In the genomic region with DNA sequence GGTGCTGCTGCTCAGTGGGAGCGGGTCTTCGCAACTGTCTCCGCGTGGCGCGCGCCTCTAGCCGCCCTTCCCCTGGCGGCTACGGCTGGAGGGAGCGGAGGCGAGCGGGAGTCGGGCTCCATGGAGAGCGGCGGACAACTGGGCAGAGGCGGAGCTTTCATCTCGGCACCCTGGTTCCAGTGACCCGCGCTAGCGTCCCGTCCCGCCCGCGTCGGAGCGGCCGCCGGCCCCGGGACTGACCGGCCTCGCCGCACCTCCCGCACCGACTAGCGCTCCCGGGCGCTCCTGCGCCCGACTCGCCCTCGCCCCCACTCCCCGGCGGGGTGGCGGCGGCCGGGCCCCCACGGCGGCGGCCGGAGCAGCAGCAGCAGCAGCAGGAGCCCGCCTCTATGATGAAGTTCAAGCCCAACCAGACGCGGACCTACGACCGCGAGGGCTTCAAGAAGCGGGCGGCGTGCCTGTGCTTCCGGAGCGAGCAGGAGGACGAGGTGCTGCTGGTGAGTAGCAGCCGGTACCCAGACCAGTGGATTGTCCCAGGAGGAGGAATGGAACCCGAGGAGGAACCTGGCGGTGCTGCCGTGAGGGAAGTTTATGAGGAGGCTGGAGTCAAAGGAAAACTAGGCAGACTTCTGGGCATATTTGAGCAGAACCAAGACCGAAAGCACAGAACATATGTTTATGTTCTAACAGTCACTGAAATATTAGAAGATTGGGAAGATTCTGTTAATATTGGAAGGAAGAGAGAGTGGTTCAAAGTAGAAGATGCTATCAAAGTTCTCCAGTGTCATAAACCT, we compare ENCODE assay signal across 8 cellular contexts.
DNase-seq lines count a peak whose midpoint lies in the region; ATAC-seq and TF ChIP-seq lines count a peak whose summit lies in the region.
"Not testable (repeated sequence)": the region's sequence is repeated elsewhere in the genome, so short reads cannot be mapped to it uniquely, and the experiment has no call there.

No MANE protein-coding gene starts in this region.

- WGBS in right cardiac atrium: no CpG with 5 or more reads among the region's 68 CpGs

- H3K27ac ChIP-seq in right cardiac atrium (ENCODE audit: low read length): not testable (repeated sequence)

- H3K9me3 ChIP-seq in right cardiac atrium (ENCODE audit: control insufficient read depth, low read length): not testable (repeated sequence)

- ATAC-seq in GM18505 (IDR thresholded peaks at IDR 0.05; ENCODE audit: unreplicated experiment): peak; percentile 37
- peak; percentile 56 for ATAC-seq in GM19395 (IDR thresholded peaks at IDR 0.05; ENCODE audit: unreplicated experiment)
- peak; percentile 47 for ATAC-seq in GM21723 (IDR thresholded peaks at IDR 0.05; ENCODE audit: unreplicated experiment)
- ATAC-seq in HG02970 (IDR thresholded peaks at IDR 0.05; ENCODE audit: low FRiP score, unreplicated experiment): peak; percentile 37
- peak; percentile 26 for ATAC-seq in HG03457 (IDR thresholded peaks at IDR 0.05; ENCODE audit: unreplicated experiment)
- ATAC-seq in activated T-cell treated with anti-CD3 and anti-CD28 coated beads, Interleukin-2, amount 50 U/mL, for 4 hours: peak; percentile 74 to 82
- peak; percentile 84 to 88 for ATAC-seq in right cardiac atrium
- peak; percentile 84 for ATAC-seq in stimulated activated effector memory CD8-positive, alpha-beta T cell treated with anti-CD3 and anti-CD28 coated beads, Interleukin-12 subunit alpha, Interleukin-12 subunit beta, amount 100 ng/mL, for 72 hours

- not testable (repeated sequence) for H3K27ac Mint-ChIP-seq in stimulated activated effector memory CD8-positive, alpha-beta T cell treated with anti-CD3 and anti-CD28 coated beads, Interleukin-12 subunit alpha, Interleukin-12 subunit beta, amount 100 ng/mL, for 72 hours

- intact Hi-C loops in right cardiac atrium (cut with DNase I): not testable (repeated sequence)

- H3K4me1 ChIP-seq in right cardiac atrium (ENCODE audit: control insufficient read depth, insufficient read depth, low read length): not testable (repeated sequence)

- DNase-seq in activated T-cell treated with anti-CD3 and anti-CD28 coated beads, Interleukin-2, amount 50 U/mL, for 4 hours; right cardiac atrium; stimulated activated effector memory CD8-positive, alpha-beta T cell treated with anti-CD3 and anti-CD28 coated beads, Interleukin-12 subunit alpha, Interleukin-12 subunit beta, amount 100 ng/mL, for 72 hours (ENCODE audit: low spot score in 2 of 2): not testable (repeated sequence)

- not testable (repeated sequence) for H3K4me1 Mint-ChIP-seq in activated T-cell treated with anti-CD3 and anti-CD28 coated beads, Interleukin-2, amount 50 U/mL, for 4 hours (ENCODE audit: low read depth); stimulated activated effector memory CD8-positive, alpha-beta T cell treated with anti-CD3 and anti-CD28 coated beads, Interleukin-12 subunit alpha, Interleukin-12 subunit beta, amount 100 ng/mL, for 72 hours

- not testable (repeated sequence) for H3K27me3 ChIP-seq in right cardiac atrium (ENCODE audit: control insufficient read depth, insufficient read depth)

- H3K4me3 ChIP-seq in right cardiac atrium (ENCODE audit: low read length): not testable (repeated sequence)

- not testable (repeated sequence) for TF ChIP-seq POLR2A in GM18505 (IDR thresholded peaks at IDR 0.05; ENCODE audit: borderline replicate concordance, extremely low read depth, insufficient read depth, insufficient read length)

- not testable (repeated sequence) for H3K27me3 Mint-ChIP-seq in activated T-cell treated with anti-CD3 and anti-CD28 coated beads, Interleukin-2, amount 50 U/mL, for 4 hours (ENCODE audit: low read depth)

- H3K4me3 Mint-ChIP-seq in activated T-cell treated with anti-CD3 and anti-CD28 coated beads, Interleukin-2, amount 50 U/mL, for 4 hours; stimulated activated effector memory CD8-positive, alpha-beta T cell treated with anti-CD3 and anti-CD28 coated beads, Interleukin-12 subunit alpha, Interleukin-12 subunit beta, amount 100 ng/mL, for 72 hours: not testable (repeated sequence)

- H3K9me3 Mint-ChIP-seq in activated T-cell treated with anti-CD3 and anti-CD28 coated beads, Interleukin-2, amount 50 U/mL, for 4 hours; stimulated activated effector memory CD8-positive, alpha-beta T cell treated with anti-CD3 and anti-CD28 coated beads, Interleukin-12 subunit alpha, Interleukin-12 subunit beta, amount 100 ng/mL, for 72 hours: not testable (repeated sequence)

- not testable (repeated sequence) for H3K36me3 Mint-ChIP-seq in activated T-cell treated with anti-CD3 and anti-CD28 coated beads, Interleukin-2, amount 50 U/mL, for 4 hours (ENCODE audit: insufficient read depth); stimulated activated effector memory CD8-positive, alpha-beta T cell treated with anti-CD3 and anti-CD28 coated beads, Interleukin-12 subunit alpha, Interleukin-12 subunit beta, amount 100 ng/mL, for 72 hours

Comparison
In these comparisons a context has a peak if more than half of its experiments do, and no peak if none do; other contexts are left out.
1. ATAC-seq: peak in every context shown above with its lines; median percentile 86 in right cardiac atrium; 84 in stimulated activated effector memory CD8-positive, alpha-beta T cell treated with anti-CD3 and anti-CD28 coated beads, Interleukin-12 subunit alpha, Interleukin-12 subunit beta, amount 100 ng/mL, for 72 hours; 78 in activated T-cell treated with anti-CD3 and anti-CD28 coated beads, Interleukin-2, amount 50 U/mL, for 4 hours; 56 in GM19395; 47 in GM21723; 37 in GM18505; 37 in HG02970; 26 in HG03457.